ENCODE assay signal across 2 cellular contexts in genomic region chr11:94106699-94107098, GRCh38.
TF ChIP-seq lines count a peak whose summit lies in the region.

No MANE protein-coding gene starts in this region.

TF ChIP-seq in WTC11, 78 proteins besides CTCF, POLR2A, EP300 and RAD21:
- TF ChIP-seq ZNF138 (CRISPR knock-in tag; conservative IDR thresholded peaks at IDR 0.05) (no peak), NFATC4 (CRISPR knock-in tag; IDR thresholded peaks at IDR 0.05) (no peak), ATF1 (CRISPR knock-in tag; IDR thresholded peaks at IDR 0.05) (no peak), USF1 (CRISPR knock-in tag; IDR thresholded peaks at IDR 0.05) (no peak), OVOL2 (CRISPR knock-in tag; IDR thresholded peaks at IDR 0.05; ENCODE audit: borderline replicate concordance) (no peak), NR1H2 (CRISPR knock-in tag; IDR thresholded peaks at IDR 0.05) (no peak), MAX (CRISPR knock-in tag; IDR thresholded peaks at IDR 0.05) (no peak), CREM (CRISPR knock-in tag; IDR thresholded peaks at IDR 0.05) (no peak), E2F5 (CRISPR knock-in tag; IDR thresholded peaks at IDR 0.05) (no peak), SOX15 (CRISPR knock-in tag; IDR thresholded peaks at IDR 0.05) (no peak), ATF2 (CRISPR knock-in tag; IDR thresholded peaks at IDR 0.05; ENCODE audit: borderline replicate concordance, low read depth) (no peak), RELA (CRISPR knock-in tag; IDR thresholded peaks at IDR 0.05; ENCODE audit: borderline replicate concordance) (no peak), EMX1 (CRISPR knock-in tag; IDR thresholded peaks at IDR 0.05) (no peak), SMAD3 (CRISPR knock-in tag; IDR thresholded peaks at IDR 0.05; ENCODE audit: borderline replicate concordance) (no peak), USF2 (CRISPR knock-in tag; IDR thresholded peaks at IDR 0.05) (no peak), IRF2 (CRISPR knock-in tag; IDR thresholded peaks at IDR 0.05; ENCODE audit: borderline replicate concordance, low read depth) (no peak)
- TF ChIP-seq, protein P1, sequence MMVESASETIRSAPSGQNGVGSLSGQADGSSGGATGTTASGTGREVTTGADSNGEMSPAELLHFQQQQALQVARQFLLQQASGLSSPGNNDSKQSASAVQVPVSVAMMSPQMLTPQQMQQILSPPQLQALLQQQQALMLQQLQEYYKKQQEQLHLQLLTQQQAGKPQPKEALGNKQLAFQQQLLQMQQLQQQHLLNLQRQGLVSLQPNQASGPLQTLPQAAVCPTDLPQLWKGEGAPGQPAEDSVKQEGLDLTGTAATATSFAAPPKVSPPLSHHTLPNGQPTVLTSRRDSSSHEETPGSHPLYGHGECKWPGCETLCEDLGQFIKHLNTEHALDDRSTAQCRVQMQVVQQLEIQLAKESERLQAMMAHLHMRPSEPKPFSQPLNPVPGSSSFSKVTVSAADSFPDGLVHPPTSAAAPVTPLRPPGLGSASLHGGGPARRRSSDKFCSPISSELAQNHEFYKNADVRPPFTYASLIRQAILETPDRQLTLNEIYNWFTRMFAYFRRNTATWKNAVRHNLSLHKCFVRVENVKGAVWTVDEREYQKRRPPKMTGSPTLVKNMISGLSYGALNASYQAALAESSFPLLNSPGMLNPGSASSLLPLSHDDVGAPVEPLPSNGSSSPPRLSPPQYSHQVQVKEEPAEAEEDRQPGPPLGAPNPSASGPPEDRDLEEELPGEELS (CRISPR knock-in tag; IDR thresholded peaks at IDR 0.05), result no peak
- TF ChIP-seq, protein P2, sequence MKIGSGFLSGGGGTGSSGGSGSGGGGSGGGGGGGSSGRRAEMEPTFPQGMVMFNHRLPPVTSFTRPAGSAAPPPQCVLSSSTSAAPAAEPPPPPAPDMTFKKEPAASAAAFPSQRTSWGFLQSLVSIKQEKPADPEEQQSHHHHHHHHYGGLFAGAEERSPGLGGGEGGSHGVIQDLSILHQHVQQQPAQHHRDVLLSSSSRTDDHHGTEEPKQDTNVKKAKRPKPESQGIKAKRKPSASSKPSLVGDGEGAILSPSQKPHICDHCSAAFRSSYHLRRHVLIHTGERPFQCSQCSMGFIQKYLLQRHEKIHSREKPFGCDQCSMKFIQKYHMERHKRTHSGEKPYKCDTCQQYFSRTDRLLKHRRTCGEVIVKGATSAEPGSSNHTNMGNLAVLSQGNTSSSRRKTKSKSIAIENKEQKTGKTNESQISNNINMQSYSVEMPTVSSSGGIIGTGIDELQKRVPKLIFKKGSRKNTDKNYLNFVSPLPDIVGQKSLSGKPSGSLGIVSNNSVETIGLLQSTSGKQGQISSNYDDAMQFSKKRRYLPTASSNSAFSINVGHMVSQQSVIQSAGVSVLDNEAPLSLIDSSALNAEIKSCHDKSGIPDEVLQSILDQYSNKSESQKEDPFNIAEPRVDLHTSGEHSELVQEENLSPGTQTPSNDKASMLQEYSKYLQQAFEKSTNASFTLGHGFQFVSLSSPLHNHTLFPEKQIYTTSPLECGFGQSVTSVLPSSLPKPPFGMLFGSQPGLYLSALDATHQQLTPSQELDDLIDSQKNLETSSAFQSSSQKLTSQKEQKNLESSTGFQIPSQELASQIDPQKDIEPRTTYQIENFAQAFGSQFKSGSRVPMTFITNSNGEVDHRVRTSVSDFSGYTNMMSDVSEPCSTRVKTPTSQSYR (CRISPR knock-in tag; IDR thresholded peaks at IDR 0.05), result no peak

TF ChIP-seq in K562, 482 proteins besides CTCF, POLR2A, EP300 and RAD21:
- TF ChIP-seq TARDBP (IDR thresholded peaks at IDR 0.05), result no peak
TF ChIP-seq in K562: peak in this region for 0.
